ENCODE assay signal across 22 cellular contexts in the genomic region with DNA sequence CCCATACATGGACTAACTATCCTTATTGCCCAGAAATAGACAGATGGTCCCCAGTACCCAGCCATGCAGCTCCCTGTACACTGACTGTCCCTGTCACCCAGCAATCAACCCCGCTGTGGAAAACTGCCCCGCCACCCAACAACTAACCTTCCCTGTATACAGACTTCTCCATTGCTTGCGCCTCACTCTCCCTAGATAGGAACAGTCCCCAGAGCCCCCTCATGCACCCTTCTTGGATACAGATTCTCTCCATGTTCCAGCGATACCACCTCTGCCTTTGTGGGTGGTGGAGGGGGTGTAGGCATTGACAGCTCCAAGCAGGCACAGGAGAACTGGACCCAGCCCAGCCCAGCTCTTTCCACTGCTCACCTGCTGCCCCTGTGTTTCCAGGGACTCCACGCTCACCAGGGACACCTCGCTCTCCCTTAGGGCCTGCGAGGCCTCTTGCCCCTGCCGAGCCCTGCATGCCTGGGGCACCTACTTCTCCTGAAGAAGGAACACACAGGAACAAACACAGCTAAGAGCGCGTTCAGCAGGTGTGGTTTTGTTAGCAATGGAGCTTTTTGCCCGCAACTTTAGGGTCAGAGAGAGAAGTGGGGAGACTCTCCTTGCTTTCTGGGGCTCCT. TPM values are rescaled to one million over a fixed set of nuclear protein-coding genes. Genes with fewer than 3 reads are reported as not detected.
A peak's percentile ranks its signal among the peaks of the same experiment; 100 is the strongest.
DNase-seq lines count a peak whose midpoint lies in the region; ATAC-seq and TF ChIP-seq lines count a peak whose summit lies in the region.
"Had no signal": no experiment of that assay in that cellular context is flagged by ENCODE, and none has a peak within 500 bp of the region (broad histone marks: within the 10 kb centered on the region; RNA-seq: fewer than 3 reads in every experiment).

No MANE protein-coding gene starts in this region.

- H3K4me1 Mint-ChIP-seq in activated CD8-positive, alpha-beta T cell treated with anti-CD3 and anti-CD28 coated beads, Interleukin-2, amount 10 ng/mL, durations not matched to agents 7 days and 5 days (ENCODE audit: low read depth), result peaks cover 7% of the 10 kb centered on the region
- H3K4me1 Mint-ChIP-seq in activated CD8-positive, alpha-beta T cell treated with anti-CD3 and anti-CD28 coated beads for 36 hours (ENCODE audit: low read depth), result peaks cover 14% of the 10 kb centered on the region

- WGBS in prostate gland, result 91% methylated on average over 11 of the region's 11 CpGs

- no peaks in the 10 kb centered on the region for H3K9me3 Mint-ChIP-seq in activated CD8-positive, alpha-beta T cell treated with anti-CD3 and anti-CD28 coated beads, Interleukin-2, amount 10 ng/mL, durations not matched to agents 7 days and 5 days (ENCODE audit: insufficient read depth)
- no peaks in the 10 kb centered on the region for H3K9me3 Mint-ChIP-seq in activated CD8-positive, alpha-beta T cell treated with anti-CD3 and anti-CD28 coated beads for 36 hours

- TF ChIP-seq CTCF in activated CD8-positive, alpha-beta T cell treated with anti-CD3 and anti-CD28 coated beads for 36 hours (IDR thresholded peaks at IDR 0.05), result no peak
- no peak for TF ChIP-seq CTCF in left lung (IDR thresholded peaks at IDR 0.05)
- no peak for TF ChIP-seq CTCF in prostate gland (IDR thresholded peaks at IDR 0.05)

- H3K27ac Mint-ChIP-seq in activated CD8-positive, alpha-beta T cell treated with anti-CD3 and anti-CD28 coated beads, Interleukin-2, amount 10 ng/mL, durations not matched to agents 7 days and 5 days, result no peak overlapping the region
- H3K27ac Mint-ChIP-seq in activated CD8-positive, alpha-beta T cell treated with anti-CD3 and anti-CD28 coated beads for 36 hours, result no peak overlapping the region

- peaks cover 1% of the 10 kb centered on the region for H3K27me3 Mint-ChIP-seq in activated CD8-positive, alpha-beta T cell treated with anti-CD3 and anti-CD28 coated beads, Interleukin-2, amount 10 ng/mL, durations not matched to agents 7 days and 5 days (ENCODE audit: low read depth)
- H3K27me3 Mint-ChIP-seq in activated CD8-positive, alpha-beta T cell treated with anti-CD3 and anti-CD28 coated beads for 36 hours, result no peaks in the 10 kb centered on the region

- ATAC-seq in activated CD8-positive, alpha-beta T cell treated with anti-CD3 and anti-CD28 coated beads, Interleukin-2, amount 10 ng/mL, durations not matched to agents 7 days and 5 days, result no peak
- ATAC-seq in activated CD8-positive, alpha-beta T cell treated with anti-CD3 and anti-CD28 coated beads for 36 hours, result no peak
- ATAC-seq in left lung (peak; percentile 40), Right ventricle myocardium superior (ENCODE audit: poor library complexity) (no peak), HG03039 (IDR thresholded peaks at IDR 0.05; ENCODE audit: unreplicated experiment) (no peak)
- ATAC-seq: Right ventricle myocardium inferior had no signal

- CTCF ChIA-PET in activated CD8-positive, alpha-beta T cell treated with anti-CD3 and anti-CD28 coated beads, Interleukin-2, amount 10 ng/mL, durations not matched to agents 7 days and 5 days (lab: Charles Lee), result interaction anchor here (1.0 kb wide), 1 partner anchor 106 kb away, joined by 5 read pairs; no protein-coding TSS in a partner anchor
- CTCF ChIA-PET in activated CD8-positive, alpha-beta T cell treated with anti-CD3 and anti-CD28 coated beads for 36 hours (lab: Charles Lee), result no interaction called here

- no peak for TF ChIP-seq POLR2A in prostate gland (IDR thresholded peaks at IDR 0.05)

- no peaks in the 10 kb centered on the region for H3K27me3 ChIP-seq in left lung
- no peaks in the 10 kb centered on the region for H3K27me3 ChIP-seq in prostate gland (replicated peaks; ENCODE audit: insufficient read depth)
- H3K27me3 ChIP-seq: MG63 had no signal

- peaks cover 0 to 24% of the 10 kb centered on the region in 2 donors for H3K4me1 ChIP-seq in left lung
- H3K4me1 ChIP-seq in prostate gland (replicated peaks), result no peaks in the 10 kb centered on the region

- H3K36me3 Mint-ChIP-seq in activated CD8-positive, alpha-beta T cell treated with anti-CD3 and anti-CD28 coated beads, Interleukin-2, amount 10 ng/mL, durations not matched to agents 7 days and 5 days (ENCODE audit: low read depth), result no peaks in the 10 kb centered on the region
- H3K36me3 Mint-ChIP-seq in activated CD8-positive, alpha-beta T cell treated with anti-CD3 and anti-CD28 coated beads for 36 hours (ENCODE audit: low read depth), result no peaks in the 10 kb centered on the region

- DNase-seq in activated CD8-positive, alpha-beta T cell treated with anti-CD3 and anti-CD28 coated beads, Interleukin-2, amount 10 ng/mL, durations not matched to agents 7 days and 5 days, result peak; percentile 16
- no peak for DNase-seq in activated CD8-positive, alpha-beta T cell treated with anti-CD3 and anti-CD28 coated beads for 36 hours
- no peak for DNase-seq in left lung
- peak; percentile 2 for DNase-seq in prostate gland (ENCODE audit: low spot score)
- DNase-seq in Right ventricle myocardium superior, result no peak
- no peak for DNase-seq in COR-L47 (lab: John Stamatoyannopoulos, UW)
- DNase-seq: GM23248, H7, KG1, MG63, NCI-H1105 treated with DMSO at 0.1 percent for 48 hours, NCI-H1694, NCI-H2029 treated with DMSO at 0.1 percent for 48 hours, NCI-H2227 treated with DMSO at 0.1 percent for 48 hours, NCI-H526 treated with DMSO at 0.1 percent for 48 hours, PC-9 had no signal

- POLR2A ChIA-PET in activated CD8-positive, alpha-beta T cell treated with anti-CD3 and anti-CD28 coated beads, Interleukin-2, amount 10 ng/mL, durations not matched to agents 7 days and 5 days (lab: Charles Lee), result no interaction called here
- POLR2A ChIA-PET in activated CD8-positive, alpha-beta T cell treated with anti-CD3 and anti-CD28 coated beads for 36 hours (lab: Charles Lee), result interaction anchor here (1.3 kb wide), 1 partner anchor 14 kb away, joined by 3 read pairs; no protein-coding TSS in a partner anchor

- H3K27ac ChIP-seq in left lung, result no peak overlapping the region
- no peak overlapping the region for H3K27ac ChIP-seq in prostate gland
- H3K27ac ChIP-seq: GM23248, PC-9 had no signal

- peaks cover 0 to 7% of the 10 kb centered on the region in 2 donors for H3K36me3 ChIP-seq in left lung
- no peaks in the 10 kb centered on the region for H3K36me3 ChIP-seq in prostate gland
- H3K36me3 ChIP-seq: MG63 had no signal

- H3K4me3 Mint-ChIP-seq in activated CD8-positive, alpha-beta T cell treated with anti-CD3 and anti-CD28 coated beads, Interleukin-2, amount 10 ng/mL, durations not matched to agents 7 days and 5 days, result no peak overlapping the region
- no peak overlapping the region for H3K4me3 Mint-ChIP-seq in activated CD8-positive, alpha-beta T cell treated with anti-CD3 and anti-CD28 coated beads for 36 hours

- H3K9me3 ChIP-seq in left lung (no peaks in the 10 kb centered on the region), prostate gland (no peaks in the 10 kb centered on the region)
- H3K9me3 ChIP-seq: MG63 had no signal

- no peak overlapping the region for H3K4me3 ChIP-seq in left lung
- H3K4me3 ChIP-seq in prostate gland, result no peak overlapping the region
- H3K4me3 ChIP-seq: GM23248, MG63, PC-9 had no signal

- intact Hi-C loops in activated CD8-positive, alpha-beta T cell treated with anti-CD3 and anti-CD28 coated beads for 36 hours (cut with micrococcal nuclease), result no loop called here
- intact Hi-C loops in left lung (cut with DNase I) (no loop called here), prostate gland (cut with DNase I) (no loop called here), Right ventricle myocardium superior (cut with DNase I) (no loop called here)

RNA-seq across cellular contexts. Expression of a gene that starts 7.2 kb away (rescaled TPM):
- not detected for total RNA-seq in activated CD8-positive, alpha-beta T cell treated with anti-CD3 and anti-CD28 coated beads, Interleukin-2, amount 10 ng/mL, durations not matched to agents 7 days and 5 days
- total RNA-seq in activated CD8-positive, alpha-beta T cell treated with anti-CD3 and anti-CD28 coated beads for 36 hours, result not detected
- 100 to 1,000 TPM; 323 to 878 TPM for total RNA-seq in left lung
- total RNA-seq in prostate gland, result 1 to 10 TPM; 2.1 to 2.6 TPM
- 0.81 TPM for total RNA-seq in Right ventricle myocardium superior
- total RNA-seq: A172, GM23248, NCI-H460, PC-9, RPMI7951, SK-MEL-5 had no signal

Comparison
In these comparisons a context has a peak if more than half of its experiments do, and no peak if none do; other contexts are left out.
1. DNase-seq: peak in activated CD8-positive, alpha-beta T cell treated with anti-CD3 and anti-CD28 coated beads, Interleukin-2, amount 10 ng/mL, durations not matched to agents 7 days and 5 days (single experiment) and prostate gland (single experiment); none in activated CD8-positive, alpha-beta T cell treated with anti-CD3 and anti-CD28 coated beads for 36 hours (single experiment), left lung (0 of 2), Right ventricle myocardium superior (single experiment) and COR-L47 (single experiment).
2. RNA of a gene that starts 7.2 kb away (total RNA-seq): 323 to 878 TPM in left lung; 2.1 to 2.6 TPM in prostate gland, 0.81 TPM in Right ventricle myocardium superior (single experiment), not detected in activated CD8-positive, alpha-beta T cell treated with anti-CD3 and anti-CD28 coated beads, Interleukin-2, amount 10 ng/mL, durations not matched to agents 7 days and 5 days and not detected in activated CD8-positive, alpha-beta T cell treated with anti-CD3 and anti-CD28 coated beads for 36 hours; every median in the first group is over 10 times any median in the second.